Comparison of ENCODE assay signal across 11 cellular contexts in genomic region chr1:77950873-77951272, GRCh38. TPM values are rescaled to one million over a fixed set of nuclear protein-coding genes. Genes with fewer than 3 reads are reported as not detected.
DNase-seq lines count a peak whose midpoint lies in the region; ATAC-seq and TF ChIP-seq lines count a peak whose summit lies in the region.
"Had no signal": no experiment of that assay in that cellular context is flagged by ENCODE, and none has a peak within 500 bp of the region (broad histone marks: within the 10 kb centered on the region; RNA-seq: fewer than 3 reads in every experiment).

No MANE protein-coding gene starts in this region.

- no peaks in the 10 kb centered on the region for H3K4me1 ChIP-seq in right cardiac atrium (ENCODE audit: control insufficient read depth, insufficient read depth, low read length)
- H3K4me1 ChIP-seq: SJSA1 had no signal

- H3K9me3 Mint-ChIP-seq in activated naive CD8-positive, alpha-beta T cell treated with anti-CD3 and anti-CD28 coated beads, Interleukin-2, amount 50 U/mL, for 24 hours, result no peaks in the 10 kb centered on the region
- H3K9me3 Mint-ChIP-seq in MCF 10A (ENCODE audit: unreplicated experiment), result no peaks in the 10 kb centered on the region
- H3K9me3 Mint-ChIP-seq: activated T-helper 1 cell treated with anti-CD3 and anti-CD28 coated beads, Interleukin-12 subunit alpha, Interleukin-12 subunit beta, Interleukin-2, Interleukin-4 antibody, amounts not matched to agents 30 ng/mL and 10 ng/mL and 1 ng/mL, durations not matched to agents 14 hours and 24 hours and 36 hours had no signal

- no peak overlapping the region for H3K4me3 ChIP-seq in right cardiac atrium (ENCODE audit: low read length)
- H3K4me3 ChIP-seq: SJSA1 had no signal

- ATAC-seq in GM18858 (IDR thresholded peaks at IDR 0.05; ENCODE audit: unreplicated experiment), result peak; percentile 68
- peak; percentile 71 for ATAC-seq in GM21381 (IDR thresholded peaks at IDR 0.05; ENCODE audit: unreplicated experiment)
- peak; percentile 50 for ATAC-seq in HG03196 (IDR thresholded peaks at IDR 0.05; ENCODE audit: unreplicated experiment)
- ATAC-seq in activated naive CD8-positive, alpha-beta T cell treated with anti-CD3 and anti-CD28 coated beads, Interleukin-2, amount 50 U/mL, for 24 hours, result peak; percentile 67
- ATAC-seq in right cardiac atrium, result no peak

- DNase-seq in activated naive CD8-positive, alpha-beta T cell treated with anti-CD3 and anti-CD28 coated beads, Interleukin-2, amount 50 U/mL, for 24 hours, result no peak
- no peak for DNase-seq in MCF 10A (ENCODE audit: unreplicated experiment)
- DNase-seq in right cardiac atrium, result no peak
- DNase-seq in amniotic stem cell (lab: John Stamatoyannopoulos, UW), result no peak
- DNase-seq: NCI-H1417 treated with DMSO at 0.1 percent for 48 hours, occipital lobe had no signal

- peak overlapping the region; percentile 12 for H3K4me3 Mint-ChIP-seq in activated naive CD8-positive, alpha-beta T cell treated with anti-CD3 and anti-CD28 coated beads, Interleukin-2, amount 50 U/mL, for 24 hours
- no peak overlapping the region for H3K4me3 Mint-ChIP-seq in MCF 10A (ENCODE audit: unreplicated experiment)
- H3K4me3 Mint-ChIP-seq: activated T-helper 1 cell treated with anti-CD3 and anti-CD28 coated beads, Interleukin-12 subunit alpha, Interleukin-12 subunit beta, Interleukin-2, Interleukin-4 antibody, amounts not matched to agents 30 ng/mL and 10 ng/mL and 1 ng/mL, durations not matched to agents 14 hours and 24 hours and 36 hours had no signal

- CTCF ChIA-PET in MCF 10A (lab: Yijun Ruan, JAX), result no interaction called here

- no peak for TF ChIP-seq CTCF in MCF 10A (IDR thresholded peaks at IDR 0.05; ENCODE audit: unreplicated experiment)

- no peaks in the 10 kb centered on the region for H3K9me3 ChIP-seq in right cardiac atrium (ENCODE audit: control insufficient read depth, low read length)
- H3K9me3 ChIP-seq: SJSA1 had no signal

- H3K27ac Mint-ChIP-seq in activated naive CD8-positive, alpha-beta T cell treated with anti-CD3 and anti-CD28 coated beads, Interleukin-2, amount 50 U/mL, for 24 hours, result peak overlapping the region; percentile 83
- H3K27ac Mint-ChIP-seq in MCF 10A (ENCODE audit: low read depth, unreplicated experiment), result no peak overlapping the region
- H3K27ac Mint-ChIP-seq: activated T-helper 1 cell treated with anti-CD3 and anti-CD28 coated beads, Interleukin-12 subunit alpha, Interleukin-12 subunit beta, Interleukin-2, Interleukin-4 antibody, amounts not matched to agents 30 ng/mL and 10 ng/mL and 1 ng/mL, durations not matched to agents 14 hours and 24 hours and 36 hours had no signal

- POLR2A ChIA-PET in MCF 10A (lab: Yijun Ruan, JAX), result interaction anchor here (0.5 to 1.8 kb wide), 4 partner anchors 8 to 1835 kb away, joined by 4 to 6 read pairs (median 4); partner anchors contain the start of gene FUBP1

- H3K27ac ChIP-seq in right cardiac atrium (ENCODE audit: low read length), result no peak overlapping the region
- H3K27ac ChIP-seq: SJSA1 had no signal

- no peaks in the 10 kb centered on the region for H3K27me3 ChIP-seq in right cardiac atrium (ENCODE audit: control insufficient read depth, insufficient read depth)
- H3K27me3 ChIP-seq: SJSA1 had no signal

- intact Hi-C loops in MCF 10A (cut with micrococcal nuclease), result no loop called here
- intact Hi-C loops in right cardiac atrium (cut with DNase I), result no loop called here

- BruUV-seq in MCF 10A (replicated peaks; lab: Mats Ljungman, UMichigan), result no TSS peak

- H3K36me3 Mint-ChIP-seq in activated naive CD8-positive, alpha-beta T cell treated with anti-CD3 and anti-CD28 coated beads, Interleukin-2, amount 50 U/mL, for 24 hours (ENCODE audit: low read depth), result peaks cover 71% of the 10 kb centered on the region
- H3K36me3 Mint-ChIP-seq in MCF 10A (ENCODE audit: insufficient read depth, unreplicated experiment), result peaks cover 86% of the 10 kb centered on the region

- H3K4me1 Mint-ChIP-seq in activated naive CD8-positive, alpha-beta T cell treated with anti-CD3 and anti-CD28 coated beads, Interleukin-2, amount 50 U/mL, for 24 hours, result peaks cover 59% of the 10 kb centered on the region
- H3K4me1 Mint-ChIP-seq in MCF 10A (ENCODE audit: insufficient read depth, unreplicated experiment), result no peaks in the 10 kb centered on the region

- no peaks in the 10 kb centered on the region for H3K27me3 Mint-ChIP-seq in activated naive CD8-positive, alpha-beta T cell treated with anti-CD3 and anti-CD28 coated beads, Interleukin-2, amount 50 U/mL, for 24 hours
- no peaks in the 10 kb centered on the region for H3K27me3 Mint-ChIP-seq in MCF 10A (ENCODE audit: insufficient read depth, unreplicated experiment)

RNA-seq across cellular contexts. Expression of gene FUBP1, which starts 28.0 kb away (rescaled TPM):
- total RNA-seq in MCF 10A (2022), result 156 and 169 TPM in 2 replicates
- total RNA-seq in right cardiac atrium, result 10 to 100 TPM; 57.6 to 73.0 (median 58.9) TPM
- 39.5 TPM for polyA plus RNA-seq in right cardiac atrium

RNA-seq across cellular contexts. Expression of gene DNAJB4, which starts 53.9 kb away (rescaled TPM):
- total RNA-seq in MCF 10A (2022) (28.5 and 33.5 TPM in 2 replicates), right cardiac atrium (100 to 1,000 TPM in 2 of 4 donors, 10 to 100 TPM in 2; 71.2 to 106 (median 98.6) TPM)
- polyA plus RNA-seq in right cardiac atrium, result 46.9 TPM

Comparison
In these comparisons a context has a peak if more than half of its experiments do, and no peak if none do; other contexts are left out.
1. ATAC-seq: peak in GM18858 (single experiment), GM21381 (single experiment), HG03196 (single experiment) and activated naive CD8-positive, alpha-beta T cell treated with anti-CD3 and anti-CD28 coated beads, Interleukin-2, amount 50 U/mL, for 24 hours (single experiment); none in right cardiac atrium (0 of 2).